Comparison of ENCODE assay signal across 9 cellular contexts in genomic region chr1:74652711-74653131, GRCh38.
DNase-seq lines count a peak whose midpoint lies in the region; ATAC-seq and TF ChIP-seq lines count a peak whose summit lies in the region.
"Had no signal": no experiment of that assay in that cellular context is flagged by ENCODE, and none has a peak within 500 bp of the region (broad histone marks: within the 10 kb centered on the region; RNA-seq: fewer than 3 reads in every experiment).

No MANE protein-coding gene starts in this region.

- H3K4me1 Mint-ChIP-seq in stimulated activated naive B cell treated with anti-CD40 and anti-IgM and Interleukin-4, amounts not matched to agents 10 μg/mL and 1 μg/mL and 100 μg/mL, for 72 hours: peaks cover 16 to 22% of the 10 kb centered on the region in 2 donors

- peak; percentile 93 for DNase-seq in DMS53 treated with DMSO at 0.1 percent for 48 hours (lab: John Stamatoyannopoulos, UW; ENCODE audit: unreplicated experiment)
- DNase-seq in astrocyte of the cerebellum (ENCODE audit: low read depth): peak; percentile 90
- peak; percentile 76 for DNase-seq in stimulated activated naive B cell treated with anti-CD40 and anti-IgM and Interleukin-4, amounts not matched to agents 10 μg/mL and 1 μg/mL and 100 μg/mL, for 72 hours
- no peak for DNase-seq in foreskin melanocyte
- no peak for DNase-seq in stimulated activated CD4-positive, alpha-beta T cell treated with anti-CD3 and anti-CD28 coated beads, Interleukin-4, amount 100 ng/mL, for 24 hours
- DNase-seq in T-helper 1 cell: no peak

- H3K4me3 Mint-ChIP-seq in stimulated activated naive B cell treated with anti-CD40 and anti-IgM and Interleukin-4, amounts not matched to agents 10 μg/mL and 1 μg/mL and 100 μg/mL, for 72 hours: peak overlapping the region; percentile 12 to 34

- no peak overlapping the region for H3K4me3 ChIP-seq in astrocyte of the cerebellum (ENCODE audit: low read depth, low read length)
- H3K4me3 ChIP-seq: HAP-1 had no signal

- no peaks in the 10 kb centered on the region for H3K9me3 Mint-ChIP-seq in stimulated activated naive B cell treated with anti-CD40 and anti-IgM and Interleukin-4, amounts not matched to agents 10 μg/mL and 1 μg/mL and 100 μg/mL, for 72 hours

- no peaks in the 10 kb centered on the region for H3K27me3 Mint-ChIP-seq in stimulated activated naive B cell treated with anti-CD40 and anti-IgM and Interleukin-4, amounts not matched to agents 10 μg/mL and 1 μg/mL and 100 μg/mL, for 72 hours

- H3K27ac Mint-ChIP-seq in stimulated activated naive B cell treated with anti-CD40 and anti-IgM and Interleukin-4, amounts not matched to agents 10 μg/mL and 1 μg/mL and 100 μg/mL, for 72 hours: peak overlapping the region; percentile 81

- no peaks in the 10 kb centered on the region for H3K36me3 Mint-ChIP-seq in stimulated activated naive B cell treated with anti-CD40 and anti-IgM and Interleukin-4, amounts not matched to agents 10 μg/mL and 1 μg/mL and 100 μg/mL, for 72 hours

- peak; percentile 7 for TF ChIP-seq CTCF in astrocyte of the cerebellum (IDR thresholded peaks at IDR 0.05; ENCODE audit: low read depth, low read length, missing control alignments)

- in situ Hi-C loops in astrocyte of the cerebellum (cut with HindIII; ENCODE audit: low sequenced_read_pairs): no loop called here

- ATAC-seq in GM21381 (IDR thresholded peaks at IDR 0.05; ENCODE audit: unreplicated experiment) (peak; percentile 97), HG03520 (IDR thresholded peaks at IDR 0.05; ENCODE audit: unreplicated experiment) (peak; percentile 93)
- ATAC-seq in stimulated activated naive B cell treated with anti-CD40 and anti-IgM and Interleukin-4, amounts not matched to agents 10 μg/mL and 1 μg/mL and 100 μg/mL, for 72 hours (replicated peaks): peak; percentile 99

Comparison
In these comparisons a context has a peak if more than half of its experiments do, and no peak if none do; other contexts are left out.
1. DNase-seq: peak in DMS53 treated with DMSO at 0.1 percent for 48 hours (single experiment), astrocyte of the cerebellum (single experiment) and stimulated activated naive B cell treated with anti-CD40 and anti-IgM and Interleukin-4, amounts not matched to agents 10 μg/mL and 1 μg/mL and 100 μg/mL, for 72 hours (single experiment); none in foreskin melanocyte (single experiment), stimulated activated CD4-positive, alpha-beta T cell treated with anti-CD3 and anti-CD28 coated beads, Interleukin-4, amount 100 ng/mL, for 24 hours (single experiment) and T-helper 1 cell (0 of 5).
2. Peak in every context shown above with its lines, with median percentiles within 50 percentile points of each other: ATAC-seq.